Comparison of ENCODE assay signal across 8 cellular contexts in the genomic region with DNA sequence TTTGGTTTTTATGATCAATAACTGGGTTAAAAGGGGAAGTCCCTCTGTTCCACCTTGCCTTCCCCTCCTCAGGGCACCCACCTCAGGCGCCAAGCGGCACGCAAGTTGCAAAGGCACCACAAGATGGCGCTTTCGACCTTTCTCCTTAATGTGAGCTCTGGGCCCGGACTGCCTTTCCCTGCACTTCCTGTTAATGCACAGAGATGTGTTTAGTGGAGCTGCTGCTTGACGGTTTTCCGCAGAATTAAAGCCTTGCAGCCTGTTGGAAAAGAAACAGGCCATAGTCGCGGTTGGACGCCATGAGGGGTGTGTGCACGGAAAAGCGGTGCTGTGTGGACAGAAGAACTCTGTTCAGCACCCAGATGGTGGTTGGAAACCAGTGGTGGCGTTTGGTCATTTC. TPM values are rescaled to one million over a fixed set of nuclear protein-coding genes. Genes with fewer than 3 reads are reported as not detected.
DNase-seq lines count a peak whose midpoint lies in the region; ATAC-seq and TF ChIP-seq lines count a peak whose summit lies in the region.

No MANE protein-coding gene starts in this region.

- H4K20me1 ChIP-seq in PC-3 (ENCODE audit: low read length) (no peaks in the 10 kb centered on the region), osteoblast (ENCODE audit: insufficient read depth, low read length) (no peaks in the 10 kb centered on the region)

- peaks cover 31% of the 10 kb centered on the region for H3K27me3 Mint-ChIP-seq in activated T-cell treated with anti-CD3 and anti-CD28 coated beads, Interleukin-2, amount 50 U/mL, for 4 hours (ENCODE audit: low read depth)
- peaks cover 68% of the 10 kb centered on the region for H3K27me3 Mint-ChIP-seq in type B pancreatic cell

- H3K4me1 ChIP-seq in PC-3 (ENCODE audit: insufficient read depth, low read length), result no peaks in the 10 kb centered on the region
- no peaks in the 10 kb centered on the region for H3K4me1 ChIP-seq in osteoblast (ENCODE audit: insufficient read depth, low read length)

- intact Hi-C loops in PC-3 (cut with micrococcal nuclease), result loop anchor here (10.0 kb wide), 2 partner anchors 264 to 504 kb away; no protein-coding TSS in a partner anchor

- H3K4me3 Mint-ChIP-seq in activated T-cell treated with anti-CD3 and anti-CD28 coated beads, Interleukin-2, amount 50 U/mL, for 4 hours, result no peak overlapping the region
- H3K4me3 Mint-ChIP-seq in type B pancreatic cell, result no peak overlapping the region

- no peak overlapping the region for H3K4me3 ChIP-seq in PC-3 (ENCODE audit: low read length)
- no peak overlapping the region for H3K4me3 ChIP-seq in fibroblast of pulmonary artery (replicated peaks; ENCODE audit: low read depth, low read length)
- no peak overlapping the region for H3K4me3 ChIP-seq in osteoblast (ENCODE audit: insufficient read depth, low read length)

- CTCF ChIA-PET in PC-3 (lab: Charles Lee), result interaction anchor here (0.6 to 0.8 kb wide), 4 partner anchors 11 to 192 kb away, joined by 3 to 4 read pairs (median 4); no protein-coding TSS in a partner anchor

- no peaks in the 10 kb centered on the region for H3K36me3 ChIP-seq in PC-3 (ENCODE audit: low read depth, low read length)
- H3K36me3 ChIP-seq in osteoblast (ENCODE audit: insufficient read depth, low read length), result no peaks in the 10 kb centered on the region

- H3K9me3 ChIP-seq in PC-3 (ENCODE audit: low read length) (no peaks in the 10 kb centered on the region), osteoblast (ENCODE audit: low read depth, low read length) (no peaks in the 10 kb centered on the region)

- peak; percentile 94 for ATAC-seq in GM21515 (IDR thresholded peaks at IDR 0.05; ENCODE audit: unreplicated experiment)
- peak; percentile 94 for ATAC-seq in PC-3
- ATAC-seq in activated T-cell treated with anti-CD3 and anti-CD28 coated beads, Interleukin-2, amount 50 U/mL, for 4 hours, result peak; percentile 85 to 88

- H3K79me2 ChIP-seq in PC-3 (ENCODE audit: low read length) (no peaks in the 10 kb centered on the region), osteoblast (ENCODE audit: insufficient read depth, low read length) (no peaks in the 10 kb centered on the region)

- H3K27ac ChIP-seq in PC-3 (ENCODE audit: low read length) (no peak overlapping the region), osteoblast (ENCODE audit: low read depth, low read length) (no peak overlapping the region)

- H2AFZ ChIP-seq in PC-3 (ENCODE audit: low read length) (peak overlapping the region; percentile 49; the same call in 1 of the 2 replicates), osteoblast (ENCODE audit: low read length) (peak overlapping the region; percentile 95)

- H3K9me3 Mint-ChIP-seq in activated T-cell treated with anti-CD3 and anti-CD28 coated beads, Interleukin-2, amount 50 U/mL, for 4 hours, result no peaks in the 10 kb centered on the region
- no peaks in the 10 kb centered on the region for H3K9me3 Mint-ChIP-seq in type B pancreatic cell

- H3K27ac Mint-ChIP-seq in type B pancreatic cell, result no peak overlapping the region

- H3K36me3 Mint-ChIP-seq in activated T-cell treated with anti-CD3 and anti-CD28 coated beads, Interleukin-2, amount 50 U/mL, for 4 hours (ENCODE audit: insufficient read depth), result no peaks in the 10 kb centered on the region
- H3K36me3 Mint-ChIP-seq in type B pancreatic cell, result no peaks in the 10 kb centered on the region

- H3K27me3 ChIP-seq in PC-3 (ENCODE audit: low read length), result peaks cover 5% of the 10 kb centered on the region; the same call in 1 of the 2 replicates
- peaks cover 33% of the 10 kb centered on the region for H3K27me3 ChIP-seq in osteoblast (ENCODE audit: insufficient read depth, low read length)

- H3K4me2 ChIP-seq in PC-3 (ENCODE audit: low read length), result no peak overlapping the region
- H3K4me2 ChIP-seq in osteoblast (ENCODE audit: insufficient read depth, low read length), result peak overlapping the region; percentile 58

- POLR2A ChIA-PET in PC-3 (lab: Charles Lee; ENCODE audit: unreplicated experiment), result no interaction called here

- H3K9me2 ChIP-seq in PC-3 (replicated peaks; ENCODE audit: low read length), result no peaks in the 10 kb centered on the region

- no TSS peak for BruUV-seq in PC-3 (replicated peaks; lab: Mats Ljungman, UMichigan)

- no peak overlapping the region for H3K9ac ChIP-seq in PC-3 (ENCODE audit: low read length)

- TF ChIP-seq CTCF in PC-3 (conservative IDR thresholded peaks at IDR 0.05; ENCODE audit: low read depth, low read length), result peak; percentile 75
- peak; percentile 88 for TF ChIP-seq CTCF in fibroblast of pulmonary artery (IDR thresholded peaks at IDR 0.05; ENCODE audit: low read length, missing control alignments)
- TF ChIP-seq CTCF in osteoblast (IDR thresholded peaks at IDR 0.05; ENCODE audit: extremely low read depth, low read depth, low read length), result peak; percentile 90
- peak; percentile 94 for TF ChIP-seq CTCF in type B pancreatic cell (conservative IDR thresholded peaks at IDR 0.05)

- peak; percentile 13 for DNase-seq in DMS79 (lab: John Stamatoyannopoulos, UW)
- DNase-seq in HuH-7 (ENCODE audit: low spot score), result peak; percentile 79
- DNase-seq in PC-3, result peak; percentile 78
- peak; percentile 40 for DNase-seq in activated T-cell treated with anti-CD3 and anti-CD28 coated beads, Interleukin-2, amount 50 U/mL, for 4 hours
- peak; percentile 77 for DNase-seq in fibroblast of pulmonary artery (ENCODE audit: low read depth)
- DNase-seq in osteoblast (ENCODE audit: insufficient read length, low spot score, missing footprints), result peak; percentile 93
- DNase-seq in type B pancreatic cell (ENCODE audit: extremely low spot score, unreplicated experiment), result peak; percentile 88

- H3K4me1 Mint-ChIP-seq in activated T-cell treated with anti-CD3 and anti-CD28 coated beads, Interleukin-2, amount 50 U/mL, for 4 hours (ENCODE audit: low read depth), result peaks cover 6% of the 10 kb centered on the region
- peaks cover 26% of the 10 kb centered on the region for H3K4me1 Mint-ChIP-seq in type B pancreatic cell (ENCODE audit: unreplicated experiment)

- H3F3A ChIP-seq in PC-3 (ENCODE audit: low read length, unreplicated experiment), result no peaks in the 10 kb centered on the region

RNA-seq across cellular contexts. Expression of gene CXCL14, which starts 17.9 kb away (rescaled TPM):
- total RNA-seq in PC-3 (2014; rRNA removed) (not detected in 2 replicates), osteoblast (not detected in 2 replicates), type B pancreatic cell (ENCODE audit: low replicate concordance) (70.3 and 125 TPM in 2 replicates)
- not detected for total RNA-seq in activated T-cell treated with anti-CD3 and anti-CD28 coated beads, Interleukin-2, amount 50 U/mL, for 4 hours

RNA-seq across cellular contexts. Expression of gene NEUROG1, which starts 25.1 kb away (rescaled TPM):
- not detected in 2 replicates for total RNA-seq in PC-3 (2014; rRNA removed)
- not detected for total RNA-seq in activated T-cell treated with anti-CD3 and anti-CD28 coated beads, Interleukin-2, amount 50 U/mL, for 4 hours
- total RNA-seq in osteoblast, result not detected in 2 replicates
- total RNA-seq in type B pancreatic cell (ENCODE audit: low replicate concordance), result 3.7 TPM in 1 of 2 replicates, not detected in the other

Comparison
In these comparisons a context has a peak if more than half of its experiments do, and no peak if none do; other contexts are left out.
1. DNase-seq: peak in every context shown above with its lines; median percentile 93 in osteoblast; 88 in type B pancreatic cell; 79 in HuH-7; 78 in PC-3; 77 in fibroblast of pulmonary artery; 40 in activated T-cell treated with anti-CD3 and anti-CD28 coated beads, Interleukin-2, amount 50 U/mL, for 4 hours; 13 in DMS79.
2. RNA of gene CXCL14, which starts 17.9 kb away (total RNA-seq): 70.3 to 125 TPM in type B pancreatic cell; not detected in PC-3, not detected in activated T-cell treated with anti-CD3 and anti-CD28 coated beads, Interleukin-2, amount 50 U/mL, for 4 hours and not detected in osteoblast; every median in the first group is over 10 times any median in the second.
3. Peak in every context shown above with its lines, with median percentiles within 50 percentile points of each other: ATAC-seq and CTCF ChIP-seq.